ENCODE assay signal across 10 cellular contexts in genomic region chr7:17952387-17952786, GRCh38. TPM values are rescaled to one million over a fixed set of nuclear protein-coding genes. Genes with fewer than 3 reads are reported as not detected.
DNase-seq lines count a peak whose midpoint lies in the region; ATAC-seq and TF ChIP-seq lines count a peak whose summit lies in the region.
"Had no signal": no experiment of that assay in that cellular context is flagged by ENCODE, and none has a peak within 500 bp of the region (broad histone marks: within the 10 kb centered on the region; RNA-seq: fewer than 3 reads in every experiment).

No MANE protein-coding gene starts in this region.

- H3K4me1 Mint-ChIP-seq in activated naive CD8-positive, alpha-beta T cell treated with anti-CD3 and anti-CD28 coated beads, Interleukin-2, amount 10 ng/mL, durations not matched to agents 7 days and 5 days = peaks cover 15% of the 10 kb centered on the region

- H3K36me3 ChIP-seq in osteoblast (ENCODE audit: insufficient read depth, low read length) = no peaks in the 10 kb centered on the region
- H3K36me3 ChIP-seq: tibial nerve had no signal

- POLR2A ChIA-PET in activated naive CD8-positive, alpha-beta T cell treated with anti-CD3 and anti-CD28 coated beads, Interleukin-2, amount 10 ng/mL, durations not matched to agents 7 days and 5 days (lab: Charles Lee) = interaction anchor here (0.9 kb wide), 1 partner anchor 13 kb away, joined by 3 read pairs; no protein-coding TSS in a partner anchor
- POLR2A ChIA-PET in RWPE1 (lab: Yijun Ruan, JAX; ENCODE audit: low non-redundant PET) = no interaction called here

- no peak overlapping the region for H2AFZ ChIP-seq in osteoblast (ENCODE audit: low read length)

- no peaks in the 10 kb centered on the region for H4K20me1 ChIP-seq in osteoblast (ENCODE audit: insufficient read depth, low read length)

- TF ChIP-seq CTCF in RWPE1 (conservative IDR thresholded peaks at IDR 0.05; ENCODE audit: low read depth) (no peak), osteoblast (IDR thresholded peaks at IDR 0.05; ENCODE audit: extremely low read depth, low read depth, low read length) (no peak)

- H3K9me3 ChIP-seq in osteoblast (ENCODE audit: low read depth, low read length) = no peaks in the 10 kb centered on the region

- H3K9me3 Mint-ChIP-seq in activated naive CD8-positive, alpha-beta T cell treated with anti-CD3 and anti-CD28 coated beads, Interleukin-2, amount 10 ng/mL, durations not matched to agents 7 days and 5 days = no peaks in the 10 kb centered on the region

- H3K27me3 Mint-ChIP-seq in activated naive CD8-positive, alpha-beta T cell treated with anti-CD3 and anti-CD28 coated beads, Interleukin-2, amount 10 ng/mL, durations not matched to agents 7 days and 5 days = peaks cover 3% of the 10 kb centered on the region

- CTCF ChIA-PET in RWPE1 (lab: Yijun Ruan, JAX) = no interaction called here

- H3K79me2 ChIP-seq in osteoblast (ENCODE audit: insufficient read depth, low read length) = no peaks in the 10 kb centered on the region

- peak overlapping the region; percentile 87 for H3K27ac Mint-ChIP-seq in activated naive CD8-positive, alpha-beta T cell treated with anti-CD3 and anti-CD28 coated beads, Interleukin-2, amount 10 ng/mL, durations not matched to agents 7 days and 5 days

- H3K27me3 ChIP-seq in osteoblast (ENCODE audit: insufficient read depth, low read length) = no peaks in the 10 kb centered on the region
- H3K27me3 ChIP-seq: tibial nerve had no signal

- peak; percentile 100 for ATAC-seq in GM18867 (IDR thresholded peaks at IDR 0.05; ENCODE audit: unreplicated experiment)
- peak; percentile 100 for ATAC-seq in GM21423 (IDR thresholded peaks at IDR 0.05; ENCODE audit: unreplicated experiment)
- ATAC-seq in HG03135 (IDR thresholded peaks at IDR 0.05; ENCODE audit: unreplicated experiment) = peak; percentile 100
- ATAC-seq in activated naive CD8-positive, alpha-beta T cell treated with anti-CD3 and anti-CD28 coated beads, Interleukin-2, amount 10 ng/mL, durations not matched to agents 7 days and 5 days (ENCODE audit: low read depth) = peak; percentile 89

- H3K36me3 Mint-ChIP-seq in activated naive CD8-positive, alpha-beta T cell treated with anti-CD3 and anti-CD28 coated beads, Interleukin-2, amount 10 ng/mL, durations not matched to agents 7 days and 5 days = peaks cover 6% of the 10 kb centered on the region

- peaks cover 11% of the 10 kb centered on the region for H3K4me1 ChIP-seq in osteoblast (ENCODE audit: insufficient read depth, low read length)

- DNase-seq in activated naive CD8-positive, alpha-beta T cell treated with anti-CD3 and anti-CD28 coated beads, Interleukin-2, amount 10 ng/mL, durations not matched to agents 7 days and 5 days = no peak
- DNase-seq in RWPE1 (ENCODE audit: low spot score) (no peak), GDM1 (lab: John Stamatoyannopoulos, UW) (no peak), osteoblast (ENCODE audit: insufficient read length, low spot score, missing footprints) (no peak)
- DNase-seq: NCI-H1048 had no signal

- H3K4me3 Mint-ChIP-seq in activated naive CD8-positive, alpha-beta T cell treated with anti-CD3 and anti-CD28 coated beads, Interleukin-2, amount 10 ng/mL, durations not matched to agents 7 days and 5 days = peak overlapping the region; percentile 71

- no peak overlapping the region for H3K27ac ChIP-seq in RWPE1
- no peak overlapping the region for H3K27ac ChIP-seq in osteoblast (ENCODE audit: low read depth, low read length)
- H3K27ac ChIP-seq: tibial nerve had no signal

- H3K4me2 ChIP-seq in osteoblast (ENCODE audit: insufficient read depth, low read length) = no peak overlapping the region
- H3K4me2 ChIP-seq: smooth muscle cell had no signal

- no peak overlapping the region for H3K4me3 ChIP-seq in osteoblast (ENCODE audit: insufficient read depth, low read length)
- H3K4me3 ChIP-seq: smooth muscle cell, tibial nerve had no signal

RNA-seq across cellular contexts. Expression of gene SNX13, which starts 12.1 kb away (rescaled TPM):
- 10 to 100 TPM; 29.3 to 35.1 TPM for total RNA-seq in activated naive CD8-positive, alpha-beta T cell treated with anti-CD3 and anti-CD28 coated beads, Interleukin-2, amount 10 ng/mL, durations not matched to agents 7 days and 5 days
- 59.7 and 61.3 TPM in 2 replicates for total RNA-seq in osteoblast
